Comparison of ENCODE assay signal across 2 cellular contexts in the genomic region with DNA sequence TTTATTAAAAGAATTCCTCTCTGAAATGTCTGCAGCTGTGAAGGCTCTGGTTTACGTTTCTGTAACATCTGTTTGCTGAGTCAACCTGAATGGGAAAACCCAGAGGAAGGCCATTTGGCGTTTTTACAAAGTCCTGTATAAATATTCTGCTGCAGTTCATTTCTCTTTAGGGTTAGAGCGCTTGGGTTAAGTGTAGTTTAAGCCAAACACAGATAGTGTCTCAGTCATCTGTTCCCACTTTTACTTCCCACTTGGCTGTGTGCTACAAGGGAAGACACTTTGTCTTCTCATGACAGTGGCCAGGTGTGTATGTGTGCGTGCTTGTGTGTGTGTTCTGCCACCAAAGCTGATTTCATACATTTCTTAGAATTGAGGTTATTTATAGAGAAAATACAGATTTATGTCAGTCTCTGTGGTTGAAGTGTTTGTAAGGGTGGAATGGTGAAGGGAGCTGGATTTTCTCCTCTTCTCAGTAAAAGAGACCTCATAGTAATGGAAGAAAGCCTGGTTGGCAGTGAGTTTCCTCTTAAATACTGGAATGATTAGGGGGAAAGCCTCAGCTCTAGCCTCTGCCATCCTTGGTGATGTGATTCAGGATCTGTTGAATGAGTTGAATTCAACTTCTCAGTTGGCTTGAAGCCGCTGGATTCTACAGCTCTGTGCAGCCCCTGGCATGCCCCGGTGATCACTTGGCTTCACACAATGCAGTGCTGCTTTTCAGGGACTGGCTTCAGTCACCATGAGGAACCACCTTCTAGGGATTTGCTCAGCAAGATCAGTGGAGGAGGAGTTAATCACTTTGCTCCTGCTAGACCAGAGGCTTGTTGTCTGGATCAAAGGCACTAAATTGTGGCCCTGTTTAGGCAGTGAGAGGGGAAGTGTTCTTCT.
TF ChIP-seq lines count a peak whose summit lies in the region.

No MANE protein-coding gene starts in this region.

TF ChIP-seq in SK-N-SH, 30 proteins besides CTCF, POLR2A, EP300 and RAD21 (continued from another document):
- no peak for TF ChIP-seq MXI1 (IDR thresholded peaks at IDR 0.05; ENCODE audit: low read depth, low read length)

TF ChIP-seq in SK-N-SH treated with all-trans-retinoic acid at 6 μM for 48 hours, 23 proteins besides CTCF, POLR2A, EP300 and RAD21 (continued from another document):
- TF ChIP-seq, protein P1, sequence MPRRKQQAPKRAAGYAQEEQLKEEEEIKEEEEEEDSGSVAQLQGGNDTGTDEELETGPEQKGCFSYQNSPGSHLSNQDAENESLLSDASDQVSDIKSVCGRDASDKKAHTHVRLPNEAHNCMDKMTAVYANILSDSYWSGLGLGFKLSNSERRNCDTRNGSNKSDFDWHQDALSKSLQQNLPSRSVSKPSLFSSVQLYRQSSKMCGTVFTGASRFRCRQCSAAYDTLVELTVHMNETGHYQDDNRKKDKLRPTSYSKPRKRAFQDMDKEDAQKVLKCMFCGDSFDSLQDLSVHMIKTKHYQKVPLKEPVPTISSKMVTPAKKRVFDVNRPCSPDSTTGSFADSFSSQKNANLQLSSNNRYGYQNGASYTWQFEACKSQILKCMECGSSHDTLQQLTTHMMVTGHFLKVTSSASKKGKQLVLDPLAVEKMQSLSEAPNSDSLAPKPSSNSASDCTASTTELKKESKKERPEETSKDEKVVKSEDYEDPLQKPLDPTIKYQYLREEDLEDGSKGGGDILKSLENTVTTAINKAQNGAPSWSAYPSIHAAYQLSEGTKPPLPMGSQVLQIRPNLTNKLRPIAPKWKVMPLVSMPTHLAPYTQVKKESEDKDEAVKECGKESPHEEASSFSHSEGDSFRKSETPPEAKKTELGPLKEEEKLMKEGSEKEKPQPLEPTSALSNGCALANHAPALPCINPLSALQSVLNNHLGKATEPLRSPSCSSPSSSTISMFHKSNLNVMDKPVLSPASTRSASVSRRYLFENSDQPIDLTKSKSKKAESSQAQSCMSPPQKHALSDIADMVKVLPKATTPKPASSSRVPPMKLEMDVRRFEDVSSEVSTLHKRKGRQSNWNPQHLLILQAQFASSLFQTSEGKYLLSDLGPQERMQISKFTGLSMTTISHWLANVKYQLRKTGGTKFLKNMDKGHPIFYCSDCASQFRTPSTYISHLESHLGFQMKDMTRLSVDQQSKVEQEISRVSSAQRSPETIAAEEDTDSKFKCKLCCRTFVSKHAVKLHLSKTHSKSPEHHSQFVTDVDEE (CRISPR knock-in tag; IDR thresholded peaks at IDR 0.05) = no peak
- TF ChIP-seq TOX (CRISPR knock-in tag; IDR thresholded peaks at IDR 0.05; ENCODE audit: borderline replicate concordance) (no peak), ZNF8 (CRISPR knock-in tag; IDR thresholded peaks at IDR 0.05) (no peak), TCF4 (CRISPR knock-in tag; IDR thresholded peaks at IDR 0.05; ENCODE audit: borderline replicate concordance) (no peak; the same call in 1 of the 2 replicates), ARNTL (CRISPR knock-in tag; IDR thresholded peaks at IDR 0.05; ENCODE audit: borderline replicate concordance, low read depth) (no peak), ESRRG (CRISPR knock-in tag; IDR thresholded peaks at IDR 0.05) (no peak), ZFP30 (CRISPR knock-in tag; IDR thresholded peaks at IDR 0.05) (no peak), GLIS3 (CRISPR knock-in tag; IDR thresholded peaks at IDR 0.05) (no peak), CSDC2 (CRISPR knock-in tag; IDR thresholded peaks at IDR 0.05) (no peak), ZFP3 (CRISPR knock-in tag; IDR thresholded peaks at IDR 0.05) (no peak)
- TF ChIP-seq, protein P2, sequence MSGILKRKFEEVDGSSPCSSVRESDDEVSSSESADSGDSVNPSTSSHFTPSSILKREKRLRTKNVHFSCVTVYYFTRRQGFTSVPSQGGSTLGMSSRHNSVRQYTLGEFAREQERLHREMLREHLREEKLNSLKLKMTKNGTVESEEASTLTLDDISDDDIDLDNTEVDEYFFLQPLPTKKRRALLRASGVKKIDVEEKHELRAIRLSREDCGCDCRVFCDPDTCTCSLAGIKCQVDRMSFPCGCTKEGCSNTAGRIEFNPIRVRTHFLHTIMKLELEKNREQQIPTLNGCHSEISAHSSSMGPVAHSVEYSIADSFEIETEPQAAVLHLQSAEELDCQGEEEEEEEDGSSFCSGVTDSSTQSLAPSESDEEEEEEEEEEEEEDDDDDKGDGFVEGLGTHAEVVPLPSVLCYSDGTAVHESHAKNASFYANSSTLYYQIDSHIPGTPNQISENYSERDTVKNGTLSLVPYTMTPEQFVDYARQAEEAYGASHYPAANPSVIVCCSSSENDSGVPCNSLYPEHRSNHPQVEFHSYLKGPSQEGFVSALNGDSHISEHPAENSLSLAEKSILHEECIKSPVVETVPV (CRISPR knock-in tag; IDR thresholded peaks at IDR 0.05) = no peak
- TF ChIP-seq, protein P3, sequence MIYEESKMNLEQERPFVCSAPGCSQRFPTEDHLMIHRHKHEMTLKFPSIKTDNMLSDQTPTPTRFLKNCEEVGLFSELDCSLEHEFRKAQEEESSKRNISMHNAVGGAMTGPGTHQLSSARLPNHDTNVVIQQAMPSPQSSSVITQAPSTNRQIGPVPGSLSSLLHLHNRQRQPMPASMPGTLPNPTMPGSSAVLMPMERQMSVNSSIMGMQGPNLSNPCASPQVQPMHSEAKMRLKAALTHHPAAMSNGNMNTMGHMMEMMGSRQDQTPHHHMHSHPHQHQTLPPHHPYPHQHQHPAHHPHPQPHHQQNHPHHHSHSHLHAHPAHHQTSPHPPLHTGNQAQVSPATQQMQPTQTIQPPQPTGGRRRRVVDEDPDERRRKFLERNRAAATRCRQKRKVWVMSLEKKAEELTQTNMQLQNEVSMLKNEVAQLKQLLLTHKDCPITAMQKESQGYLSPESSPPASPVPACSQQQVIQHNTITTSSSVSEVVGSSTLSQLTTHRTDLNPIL (CRISPR knock-in tag; IDR thresholded peaks at IDR 0.05; ENCODE audit: low read depth) = no peak
- TF ChIP-seq, protein P4, sequence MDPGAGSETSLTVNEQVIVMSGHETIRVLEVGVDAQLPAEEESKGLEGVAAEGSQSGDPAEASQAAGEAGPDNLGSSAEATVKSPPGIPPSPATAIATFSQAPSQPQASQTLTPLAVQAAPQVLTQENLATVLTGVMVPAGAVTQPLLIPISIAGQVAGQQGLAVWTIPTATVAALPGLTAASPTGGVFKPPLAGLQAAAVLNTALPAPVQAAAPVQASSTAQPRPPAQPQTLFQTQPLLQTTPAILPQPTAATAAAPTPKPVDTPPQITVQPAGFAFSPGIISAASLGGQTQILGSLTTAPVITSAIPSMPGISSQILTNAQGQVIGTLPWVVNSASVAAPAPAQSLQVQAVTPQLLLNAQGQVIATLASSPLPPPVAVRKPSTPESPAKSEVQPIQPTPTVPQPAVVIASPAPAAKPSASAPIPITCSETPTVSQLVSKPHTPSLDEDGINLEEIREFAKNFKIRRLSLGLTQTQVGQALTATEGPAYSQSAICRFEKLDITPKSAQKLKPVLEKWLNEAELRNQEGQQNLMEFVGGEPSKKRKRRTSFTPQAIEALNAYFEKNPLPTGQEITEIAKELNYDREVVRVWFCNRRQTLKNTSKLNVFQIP (CRISPR knock-in tag; IDR thresholded peaks at IDR 0.05; ENCODE audit: borderline replicate concordance, low read depth) = no peak
TF ChIP-seq in SK-N-SH treated with all-trans-retinoic acid at 6 μM for 48 hours: peak in this region for 0.
